In genomic region chr5:126846756-126847155, GRCh38 we compare ENCODE assay signal across 12 cellular contexts.
A peak's percentile ranks its signal among the peaks of the same experiment; 100 is the strongest.
DNase-seq lines count a peak whose midpoint lies in the region; ATAC-seq and TF ChIP-seq lines count a peak whose summit lies in the region.
"Had no signal": no experiment of that assay in that cellular context is flagged by ENCODE, and none has a peak within 500 bp of the region (broad histone marks: within the 10 kb centered on the region; RNA-seq: fewer than 3 reads in every experiment).

No MANE protein-coding gene starts in this region.

- no peak overlapping the region for H4K8ac ChIP-seq in mesenchymal stem cell (ENCODE audit: low read length)

- no peak overlapping the region for H3K4me3 Mint-ChIP-seq in activated naive CD4-positive, alpha-beta T cell treated with anti-CD3 and anti-CD28 coated beads for 36 hours
- H3K4me3 Mint-ChIP-seq in T-helper 17 cell, result no peak overlapping the region
- H3K4me3 Mint-ChIP-seq in endothelial cell (ENCODE audit: unreplicated experiment), result no peak overlapping the region

- no peak overlapping the region for H2AK5ac ChIP-seq in mesenchymal stem cell (ENCODE audit: low read length, severe bottlenecking)

- H2AFZ ChIP-seq in mesenchymal stem cell (ENCODE audit: low read depth, low read length), result no peak overlapping the region

- no peak overlapping the region for H3K23ac ChIP-seq in mesenchymal stem cell (ENCODE audit: low read length in 2 of 2)

- H2BK120ac ChIP-seq in mesenchymal stem cell (ENCODE audit: low read depth, low read length), result no peak overlapping the region

- H3K27ac Mint-ChIP-seq in activated naive CD4-positive, alpha-beta T cell treated with anti-CD3 and anti-CD28 coated beads for 36 hours, result peak overlapping the region; percentile 28
- H3K27ac Mint-ChIP-seq in T-helper 17 cell (peak overlapping the region; percentile 65), endothelial cell (ENCODE audit: unreplicated experiment) (no peak overlapping the region)

- no peak for DNase-seq in activated naive CD4-positive, alpha-beta T cell treated with anti-CD3 and anti-CD28 coated beads for 36 hours
- no peak for DNase-seq in activated naive CD4-positive, alpha-beta T cell (lab: John Stamatoyannopoulos, UW)
- DNase-seq in T-helper 17 cell (no peak), mesenchymal stem cell (no peak), endothelial cell (ENCODE audit: low spot score) (no peak), mucosa of gallbladder (ENCODE audit: low spot score) (no peak)
- DNase-seq: activated CD4-positive, CD25-positive, alpha-beta regulatory T cell; DMS79 treated with DMSO at 0.1 percent for 48 hours; NCI-H1092 treated with DMSO at 0.1 percent for 48 hours had no signal

- H3K9me3 Mint-ChIP-seq in activated naive CD4-positive, alpha-beta T cell treated with anti-CD3 and anti-CD28 coated beads for 36 hours, result no peaks in the 10 kb centered on the region
- H3K9me3 Mint-ChIP-seq in endothelial cell (ENCODE audit: unreplicated experiment), result no peaks in the 10 kb centered on the region

- no peak overlapping the region for H4K91ac ChIP-seq in mesenchymal stem cell (ENCODE audit: low read length)

- no peak overlapping the region for H3K4me2 ChIP-seq in mesenchymal stem cell (ENCODE audit: low read length, poor library complexity, severe bottlenecking)

- H3K14ac ChIP-seq in mesenchymal stem cell (ENCODE audit: low read length in 2 of 2), result no peak overlapping the region

- WGBS in mesenchymal stem cell, result 91% methylated on average over 3 of the region's 3 CpGs

- H3K4me3 ChIP-seq in mesenchymal stem cell (ENCODE audit: insufficient read depth in 1 of 2, low read depth in 1 of 2, low read length in 2 of 2) (peak overlapping the region in 1 of 2 experiments; percentile 35), subcutaneous abdominal adipose tissue (ENCODE audit: low read depth in 1 of 5, low read length in 5 of 5) (no peak overlapping the region)

- H3K27me3 ChIP-seq in mesenchymal stem cell (ENCODE audit: control insufficient read depth in 1 of 2, insufficient read depth in 1 of 2, low read length in 2 of 2) (no peaks in the 10 kb centered on the region), subcutaneous abdominal adipose tissue (ENCODE audit: control insufficient read depth in 5 of 5, insufficient read depth in 4 of 5, low read length in 5 of 5) (no peaks in the 10 kb centered on the region)

- H3K79me1 ChIP-seq in mesenchymal stem cell (replicated peaks; ENCODE audit: low read length, poor library complexity, severe bottlenecking), result peaks cover 1% of the 10 kb centered on the region

- H3K27ac ChIP-seq in mesenchymal stem cell (ENCODE audit: low read length, poor library complexity, severe bottlenecking), result no peak overlapping the region
- peak overlapping the region; percentile 85 for H3K27ac ChIP-seq in subcutaneous abdominal adipose tissue (ENCODE audit: low read depth, low read length)
- H3K27ac ChIP-seq: epithelial cell of prostate had no signal

- H3K4ac ChIP-seq in mesenchymal stem cell (ENCODE audit: low read depth in 1 of 2, low read length in 2 of 2), result no peak overlapping the region

- peaks cover 45% of the 10 kb centered on the region for H3K4me1 Mint-ChIP-seq in activated naive CD4-positive, alpha-beta T cell treated with anti-CD3 and anti-CD28 coated beads for 36 hours (ENCODE audit: low read depth)
- peaks cover 18% of the 10 kb centered on the region for H3K4me1 Mint-ChIP-seq in T-helper 17 cell
- peaks cover 44% of the 10 kb centered on the region for H3K4me1 Mint-ChIP-seq in endothelial cell (ENCODE audit: unreplicated experiment)

- no peak overlapping the region for H2BK15ac ChIP-seq in mesenchymal stem cell (ENCODE audit: low read depth, poor library complexity, severe bottlenecking)

- ATAC-seq in T-helper 17 cell (no peak), GM19467 (IDR thresholded peaks at IDR 0.05; ENCODE audit: unreplicated experiment) (no peak)

- intact Hi-C loops in activated naive CD4-positive, alpha-beta T cell treated with anti-CD3 and anti-CD28 coated beads for 36 hours (cut with micrococcal nuclease), result no loop called here

- no peak overlapping the region for H2BK12ac ChIP-seq in mesenchymal stem cell (ENCODE audit: low read length in 2 of 2)

- no peaks in the 10 kb centered on the region for H3K27me3 Mint-ChIP-seq in activated naive CD4-positive, alpha-beta T cell treated with anti-CD3 and anti-CD28 coated beads for 36 hours (ENCODE audit: low read depth)
- H3K27me3 Mint-ChIP-seq in T-helper 17 cell (no peaks in the 10 kb centered on the region), endothelial cell (ENCODE audit: unreplicated experiment) (peaks cover 7% of the 10 kb centered on the region)

- H3K36me3 Mint-ChIP-seq in activated naive CD4-positive, alpha-beta T cell treated with anti-CD3 and anti-CD28 coated beads for 36 hours (ENCODE audit: low read depth), result no peaks in the 10 kb centered on the region
- H3K36me3 Mint-ChIP-seq in T-helper 17 cell (ENCODE audit: low read depth) (peaks cover 2% of the 10 kb centered on the region), endothelial cell (ENCODE audit: low read depth, unreplicated experiment) (no peaks in the 10 kb centered on the region)

- H2BK5ac ChIP-seq in mesenchymal stem cell (ENCODE audit: low read depth, low read length, poor library complexity, severe bottlenecking), result no peak overlapping the region

- peak overlapping the region; percentile 50 for H3K9ac ChIP-seq in mesenchymal stem cell (ENCODE audit: low read length)
- H3K9ac ChIP-seq in subcutaneous abdominal adipose tissue (ENCODE audit: low read length in 5 of 5), result peak overlapping the region in 3 of 5 donors; percentile 21 to 66 (median 36)

- CTCF ChIA-PET in activated naive CD4-positive, alpha-beta T cell treated with anti-CD3 and anti-CD28 coated beads for 36 hours (lab: Charles Lee), result no interaction called here

- H3K18ac ChIP-seq in mesenchymal stem cell (ENCODE audit: low read depth in 1 of 2, low read length in 2 of 2), result no peak overlapping the region

- H3K4me1 ChIP-seq in mesenchymal stem cell (ENCODE audit: control insufficient read depth, insufficient read depth, low read depth, low read length) (peaks cover 2% of the 10 kb centered on the region), subcutaneous abdominal adipose tissue (ENCODE audit: control insufficient read depth in 5 of 5, insufficient read depth in 5 of 5, low read length in 5 of 5) (peaks cover 12 to 54% (median 41%) of the 10 kb centered on the region in 5 donors)

- H3K9me3 ChIP-seq in T-helper 17 cell (ENCODE audit: control insufficient read depth, low read length, poor library complexity, severe bottlenecking), result no peaks in the 10 kb centered on the region
- H3K9me3 ChIP-seq in mesenchymal stem cell (ENCODE audit: control insufficient read depth, low read length), result no peaks in the 10 kb centered on the region
- no peaks in the 10 kb centered on the region for H3K9me3 ChIP-seq in subcutaneous abdominal adipose tissue (ENCODE audit: control insufficient read depth in 5 of 5, low read length in 5 of 5)

- TF ChIP-seq CTCF in endothelial cell (IDR thresholded peaks at IDR 0.05; ENCODE audit: unreplicated experiment), result no peak

- H3K36me3 ChIP-seq in mesenchymal stem cell (ENCODE audit: control insufficient read depth in 1 of 2, insufficient read depth in 2 of 2, low read depth in 1 of 2, low read length in 2 of 2), result no peaks in the 10 kb centered on the region
- no peaks in the 10 kb centered on the region for H3K36me3 ChIP-seq in subcutaneous abdominal adipose tissue (ENCODE audit: control insufficient read depth in 5 of 5, insufficient read depth in 5 of 5, low read length in 5 of 5)
